9 cellular contexts compared by ENCODE assay signal in genomic region chr14:69399750-69400149, GRCh38. TPM values are rescaled to one million over a fixed set of nuclear protein-coding genes. Genes with fewer than 3 reads are reported as not detected.
DNase-seq lines count a peak whose midpoint lies in the region; ATAC-seq and TF ChIP-seq lines count a peak whose summit lies in the region.
"Had no signal": no experiment of that assay in that cellular context is flagged by ENCODE, and none has a peak within 500 bp of the region (broad histone marks: within the 10 kb centered on the region; RNA-seq: fewer than 3 reads in every experiment).

No MANE protein-coding gene starts in this region.

- peaks cover 59% of the 10 kb centered on the region for H3K4me1 Mint-ChIP-seq in activated CD4-positive, alpha-beta T cell treated with anti-CD3 and anti-CD28 coated beads, Interleukin-2, amount 10 ng/mL, durations not matched to agents 7 days and 5 days
- peaks cover 53% of the 10 kb centered on the region for H3K4me1 Mint-ChIP-seq in activated naive CD8-positive, alpha-beta T cell treated with anti-CD3 and anti-CD28 coated beads for 36 hours

- no peaks in the 10 kb centered on the region for H3K27me3 Mint-ChIP-seq in activated CD4-positive, alpha-beta T cell treated with anti-CD3 and anti-CD28 coated beads, Interleukin-2, amount 10 ng/mL, durations not matched to agents 7 days and 5 days
- H3K27me3 Mint-ChIP-seq in activated naive CD8-positive, alpha-beta T cell treated with anti-CD3 and anti-CD28 coated beads for 36 hours = no peaks in the 10 kb centered on the region

- H3K27ac ChIP-seq in suprapubic skin = no peak overlapping the region

- no peak for ATAC-seq in HG02970 (IDR thresholded peaks at IDR 0.05; ENCODE audit: low FRiP score, unreplicated experiment)
- no peak for ATAC-seq in HG03571 (IDR thresholded peaks at IDR 0.05; ENCODE audit: unreplicated experiment)

- WGBS in suprapubic skin = 94% methylated on average over 8 of the region's 8 CpGs

- peaks cover 35% of the 10 kb centered on the region for H3K36me3 Mint-ChIP-seq in activated CD4-positive, alpha-beta T cell treated with anti-CD3 and anti-CD28 coated beads, Interleukin-2, amount 10 ng/mL, durations not matched to agents 7 days and 5 days (ENCODE audit: low read depth)
- peaks cover 45% of the 10 kb centered on the region for H3K36me3 Mint-ChIP-seq in activated naive CD8-positive, alpha-beta T cell treated with anti-CD3 and anti-CD28 coated beads for 36 hours

- H3K4me3 Mint-ChIP-seq in activated CD4-positive, alpha-beta T cell treated with anti-CD3 and anti-CD28 coated beads, Interleukin-2, amount 10 ng/mL, durations not matched to agents 7 days and 5 days = peak overlapping the region; percentile 89
- peak overlapping the region; percentile 95 for H3K4me3 Mint-ChIP-seq in activated naive CD8-positive, alpha-beta T cell treated with anti-CD3 and anti-CD28 coated beads for 36 hours

- POLR2A ChIA-PET in activated CD4-positive, alpha-beta T cell treated with anti-CD3 and anti-CD28 coated beads, Interleukin-2, amount 10 ng/mL, durations not matched to agents 7 days and 5 days (lab: Charles Lee) = no interaction called here

- peak overlapping the region; percentile 98 for H3K27ac Mint-ChIP-seq in activated CD4-positive, alpha-beta T cell treated with anti-CD3 and anti-CD28 coated beads, Interleukin-2, amount 10 ng/mL, durations not matched to agents 7 days and 5 days
- no peak overlapping the region for H3K27ac Mint-ChIP-seq in activated naive CD8-positive, alpha-beta T cell treated with anti-CD3 and anti-CD28 coated beads for 36 hours

- H3K4me3 ChIP-seq in kidney epithelial cell (ENCODE audit: low read depth, low read length) (peak overlapping the region; percentile 73), suprapubic skin (peak overlapping the region; percentile 84)

- CTCF ChIA-PET in activated CD4-positive, alpha-beta T cell treated with anti-CD3 and anti-CD28 coated beads, Interleukin-2, amount 10 ng/mL, durations not matched to agents 7 days and 5 days (lab: Charles Lee) = interaction anchor here (0.7 kb wide), 1 partner anchor 270 kb away, joined by 4 read pairs; no protein-coding TSS in a partner anchor

- H3K4me1 ChIP-seq in suprapubic skin = peaks cover 57% of the 10 kb centered on the region

- H3K9me3 ChIP-seq in suprapubic skin = no peaks in the 10 kb centered on the region

- no peaks in the 10 kb centered on the region for H3K9me3 Mint-ChIP-seq in activated CD4-positive, alpha-beta T cell treated with anti-CD3 and anti-CD28 coated beads, Interleukin-2, amount 10 ng/mL, durations not matched to agents 7 days and 5 days
- peaks cover 3% of the 10 kb centered on the region for H3K9me3 Mint-ChIP-seq in activated naive CD8-positive, alpha-beta T cell treated with anti-CD3 and anti-CD28 coated beads for 36 hours

- no peak for DNase-seq in activated CD4-positive, alpha-beta T cell treated with anti-CD3 and anti-CD28 coated beads, Interleukin-2, amount 10 ng/mL, durations not matched to agents 7 days and 5 days
- DNase-seq in activated CD4-positive, alpha-beta T cell treated with anti-CD3 and anti-CD28 coated beads for 48 hours = no peak
- no peak for DNase-seq in activated naive CD8-positive, alpha-beta T cell treated with anti-CD3 and anti-CD28 coated beads for 36 hours
- DNase-seq in kidney epithelial cell (ENCODE audit: low read depth) (no peak), suprapubic skin (ENCODE audit: low spot score in 2 of 2) (no peak), iPS-NIHi7 (ENCODE audit: extremely low spot score) (no peak)
- DNase-seq: RPMI8226 had no signal

- no peak for TF ChIP-seq POLR2A in suprapubic skin (IDR thresholded peaks at IDR 0.05)

- TF ChIP-seq EP300 in suprapubic skin (IDR thresholded peaks at IDR 0.05) = no peak

- H3K27me3 ChIP-seq in kidney epithelial cell (ENCODE audit: control insufficient read depth, insufficient read depth, low read length) = no peaks in the 10 kb centered on the region
- H3K27me3 ChIP-seq in suprapubic skin = no peaks in the 10 kb centered on the region

- TF ChIP-seq CTCF in kidney epithelial cell (IDR thresholded peaks at IDR 0.05; ENCODE audit: insufficient read depth, low read length, poor library complexity, severe bottlenecking) (no peak), suprapubic skin (IDR thresholded peaks at IDR 0.05) (no peak)

- no peaks in the 10 kb centered on the region for H3K36me3 ChIP-seq in kidney epithelial cell (ENCODE audit: control insufficient read depth, insufficient read depth, low read length)
- H3K36me3 ChIP-seq in suprapubic skin = peaks cover 11% of the 10 kb centered on the region

RNA-seq across cellular contexts. Expression of gene SLC39A9, which starts 1.3 kb away (rescaled TPM):
- total RNA-seq in activated CD4-positive, alpha-beta T cell treated with anti-CD3 and anti-CD28 coated beads, Interleukin-2, amount 10 ng/mL, durations not matched to agents 7 days and 5 days = 10 to 100 TPM; 43.7 to 50.4 TPM
- total RNA-seq in activated naive CD8-positive, alpha-beta T cell treated with anti-CD3 and anti-CD28 coated beads for 36 hours = 10 to 100 TPM; 47.9 to 48.2 TPM
- total RNA-seq in kidney epithelial cell (82.8 and 86.3 TPM in 2 replicates), suprapubic skin (10 to 100 TPM; 46.5 to 65.6 (median 60.2) TPM)

RNA-seq across cellular contexts. Expression of gene ERH, which starts 1.7 kb away (rescaled TPM):
- 100 to 1,000 TPM; 278 to 334 TPM for total RNA-seq in activated CD4-positive, alpha-beta T cell treated with anti-CD3 and anti-CD28 coated beads, Interleukin-2, amount 10 ng/mL, durations not matched to agents 7 days and 5 days
- total RNA-seq in activated naive CD8-positive, alpha-beta T cell treated with anti-CD3 and anti-CD28 coated beads for 36 hours = 100 to 1,000 TPM; 392 to 403 TPM
- total RNA-seq in kidney epithelial cell (107 and 141 TPM in 2 replicates), suprapubic skin (10 to 100 TPM; 40.6 to 54.3 (median 41.5) TPM)
